23 cellular contexts compared by ENCODE assay signal in genomic region chr20:47758517-47759450, GRCh38. TPM values are rescaled to one million over a fixed set of nuclear protein-coding genes. Genes with fewer than 3 reads are reported as not detected.
DNase-seq lines count a peak whose midpoint lies in the region; ATAC-seq and TF ChIP-seq lines count a peak whose summit lies in the region.
"Had no signal": no experiment of that assay in that cellular context is flagged by ENCODE, and none has a peak within 500 bp of the region (broad histone marks: within the 10 kb centered on the region; RNA-seq: fewer than 3 reads in every experiment).

No MANE protein-coding gene starts in this region.

- peak overlapping the region; percentile 64 for H2AK5ac ChIP-seq in neuronal stem cell (ENCODE audit: low read depth, low read length)

- H2BK12ac ChIP-seq in neuronal stem cell (ENCODE audit: low read length), result no peak overlapping the region

- no peak for TF ChIP-seq CTCF in GM23338 (conservative IDR thresholded peaks at IDR 0.05; ENCODE audit: low read depth in 2 of 2)

- peaks cover 12% of the 10 kb centered on the region for H3K27me3 Mint-ChIP-seq in GM23338 (ENCODE audit: insufficient read depth, low read depth, poor library complexity)

- H3K4me2 ChIP-seq in GM23338, result no peak overlapping the region
- no peak overlapping the region for H3K4me2 ChIP-seq in neuronal stem cell (ENCODE audit: insufficient read depth, low read length, poor library complexity, severe bottlenecking)

- H3K4me1 Mint-ChIP-seq in GM23338, result peaks cover 45% of the 10 kb centered on the region
- H3K4me1 Mint-ChIP-seq: IgD-negative memory B cell had no signal

- WGBS in neuronal stem cell (ENCODE audit: extremely low coverage in 2 of 2, insufficient read length in 2 of 2, insufficient replicate concordance in 1 of 2), 2 donors, result no CpG with 5 or more reads among the region's 21 CpGs

- no peak overlapping the region for H3K4me3 ChIP-seq in GM23338
- no peak overlapping the region for H3K4me3 ChIP-seq in neuronal stem cell (ENCODE audit: low read length in 2 of 2)

- H3K9me3 ChIP-seq in neuronal stem cell (replicated peaks in 1 of 2; ENCODE audit: control insufficient read depth in 2 of 2, insufficient read depth in 1 of 2, low read depth in 1 of 2, low read length in 2 of 2), result no peaks in the 10 kb centered on the region

- H3K36me3 ChIP-seq in GM23338 (ENCODE audit: insufficient read depth), result no peaks in the 10 kb centered on the region
- H3K36me3 ChIP-seq in neuronal stem cell (replicated peaks in 1 of 2; ENCODE audit: control insufficient read depth in 2 of 2, insufficient read depth in 2 of 2, low read length in 2 of 2), result peaks cover 0 to 20% of the 10 kb centered on the region in 2 donors

- no peak overlapping the region for H2BK5ac ChIP-seq in neuronal stem cell (ENCODE audit: low read length)

- H4K20me1 ChIP-seq in GM23338 (replicated peaks; ENCODE audit: insufficient read depth), result no peaks in the 10 kb centered on the region

- peak; percentile 31 for DNase-seq in CD1c-positive myeloid dendritic cell (ENCODE audit: extremely low spot score)
- DNase-seq in GM23338 (ENCODE audit: low spot score), result no peak
- peak; percentile 74 for DNase-seq in RPMI8226
- DNase-seq in neuronal stem cell (ENCODE audit: low spot score), result no peak
- no peak for DNase-seq in activated naive CD4-positive, alpha-beta T cell (lab: John Stamatoyannopoulos, UW)
- DNase-seq: ACHN; AML-193; Calu3; CD4-positive, alpha-beta T cell; DMS53; GOT3; HFFc6; Kasumi-1; MV-4-11; NCI-H1436; NCI-H2081 treated with DMSO at 0.1 percent for 48 hours; NCI-H510A treated with DMSO at 0.1 percent for 48 hours; SHP77 treated with DMSO at 0.1 percent for 48 hours; T-helper 1 cell had no signal

- H2BK15ac ChIP-seq in neuronal stem cell (ENCODE audit: low read length), result no peak overlapping the region

- H3K36me3 Mint-ChIP-seq in GM23338 (ENCODE audit: low read depth), result no peaks in the 10 kb centered on the region

- no peak overlapping the region for H3K14ac ChIP-seq in neuronal stem cell (ENCODE audit: low read length)

- ATAC-seq in GM23338 (peak; percentile 14; the same call in 1 of the 3 replicates), GM18502 (IDR thresholded peaks at IDR 0.05; ENCODE audit: poor library complexity, unreplicated experiment) (no peak), HG03439 (IDR thresholded peaks at IDR 0.05; ENCODE audit: unreplicated experiment) (no peak)
- ATAC-seq: SK-N-SH treated with all-trans-retinoic acid at 6 μM for 48 hours had no signal

- H3K27ac ChIP-seq in GM23338 (ENCODE audit: low read depth), result no peak overlapping the region
- H3K27ac ChIP-seq in neuronal stem cell (replicated peaks; ENCODE audit: low read length), result no peak overlapping the region

- H3K23ac ChIP-seq in neuronal stem cell (ENCODE audit: low read depth, low read length, poor library complexity), result peak overlapping the region; percentile 52

- H4K91ac ChIP-seq in neuronal stem cell (ENCODE audit: low read depth, low read length, poor library complexity), result no peak overlapping the region

- H3K27ac Mint-ChIP-seq in GM23338, result no peak overlapping the region
- H3K27ac Mint-ChIP-seq: CD4-positive, alpha-beta T cell; HFFc6 had no signal

- H4K8ac ChIP-seq in neuronal stem cell (ENCODE audit: low read depth, low read length), result no peak overlapping the region

- peak overlapping the region; percentile 57 for H3K9ac ChIP-seq in neuronal stem cell (ENCODE audit: low read depth, low read length, poor library complexity)

- no peaks in the 10 kb centered on the region for H3K79me1 ChIP-seq in neuronal stem cell (ENCODE audit: low read depth, low read length)

- no peaks in the 10 kb centered on the region for H3K9me2 ChIP-seq in GM23338 (ENCODE audit: insufficient read depth)

- H3K4me3 Mint-ChIP-seq in GM23338, result no peak overlapping the region; the same call in 2 of the 3 replicates
- H3K4me3 Mint-ChIP-seq: CD4-positive, alpha-beta T cell; HFFc6 had no signal

- H3K4ac ChIP-seq in neuronal stem cell (ENCODE audit: low read length), result no peak overlapping the region

- no peaks in the 10 kb centered on the region for H3F3A ChIP-seq in GM23338 (replicated peaks; ENCODE audit: low read depth)

- no peaks in the 10 kb centered on the region for H3K27me3 ChIP-seq in GM23338 (ENCODE audit: insufficient read depth)
- no peaks in the 10 kb centered on the region for H3K27me3 ChIP-seq in neuronal stem cell (ENCODE audit: control insufficient read depth in 3 of 3, insufficient read depth in 3 of 3, low read depth in 1 of 3, low read length in 3 of 3)

- H3K18ac ChIP-seq in neuronal stem cell (ENCODE audit: low read length), result peak overlapping the region; percentile 46

- no peaks in the 10 kb centered on the region for H3K79me2 ChIP-seq in GM23338 (replicated peaks; ENCODE audit: insufficient read depth)

- no peak overlapping the region for H2BK120ac ChIP-seq in neuronal stem cell (ENCODE audit: low read depth, low read length)

- H3K9me3 Mint-ChIP-seq in GM23338, result no peaks in the 10 kb centered on the region
- H3K9me3 Mint-ChIP-seq: CD4-positive, alpha-beta T cell; HFFc6 had no signal

- peaks cover 9% of the 10 kb centered on the region for H3K4me1 ChIP-seq in GM23338 (ENCODE audit: insufficient read depth)
- peaks cover 14 to 16% of the 10 kb centered on the region in 2 donors for H3K4me1 ChIP-seq in neuronal stem cell (ENCODE audit: control insufficient read depth in 2 of 2, insufficient read depth in 1 of 2, low read depth in 1 of 2, low read length in 2 of 2)

- no peak overlapping the region for H2AFZ ChIP-seq in GM23338
- no peak overlapping the region for H2AFZ ChIP-seq in neuronal stem cell (ENCODE audit: low read length)

TF ChIP-seq in GM23338, 12 proteins besides CTCF, POLR2A, EP300 and RAD21 (continues in another document):
- no peak for TF ChIP-seq ZNF114 (CRISPR knock-in tag; IDR thresholded peaks at IDR 0.05)
- TF ChIP-seq ETS1 (IDR thresholded peaks at IDR 0.05), result no peak
- TF ChIP-seq JUNB (IDR thresholded peaks at IDR 0.05; ENCODE audit: unreplicated experiment), result no peak
- no peak for TF ChIP-seq ZNF331 (CRISPR knock-in tag; IDR thresholded peaks at IDR 0.05; ENCODE audit: low read depth)
- TF ChIP-seq EZH2phosphoT487 (IDR thresholded peaks at IDR 0.05; ENCODE audit: unreplicated experiment), result no peak
- TF ChIP-seq EZH2 (IDR thresholded peaks at IDR 0.05; ENCODE audit: low read depth, unreplicated experiment), result no peak
- no peak for TF ChIP-seq REST (IDR thresholded peaks at IDR 0.05; ENCODE audit: unreplicated experiment)
- no peak for TF ChIP-seq CREB1 (CRISPR knock-in tag; IDR thresholded peaks at IDR 0.05; ENCODE audit: low read depth)
- no peak for TF ChIP-seq POLR2AphosphoS5 (IDR thresholded peaks at IDR 0.05; ENCODE audit: low read depth)

RNA-seq across cellular contexts. Expression of gene SULF2, which starts 26.5 kb away (rescaled TPM):
- total RNA-seq in GM23338 (2014; rRNA removed; shearing (Covaris generic)), result 14.0 and 20.7 TPM in 2 replicates
- 9.5 and 10.7 TPM in 2 replicates for polyA plus RNA-seq in GM23338 (2016; fragmentation: Nextera tagmentation; extraction: Ambion mirVana)
- polyA plus RNA-seq in neuronal stem cell (2013, experiment 1 of 2), result 46.1 TPM
- 48.2 TPM for polyA plus RNA-seq in neuronal stem cell (2013, experiment 2 of 2)

Comparison
In these comparisons a context has a peak if more than half of its experiments do, and no peak if none do; other contexts are left out.
1. DNase-seq: peak in CD1c-positive myeloid dendritic cell (single experiment) and RPMI8226 (single experiment); none in GM23338 (single experiment), neuronal stem cell (single experiment) and activated naive CD4-positive, alpha-beta T cell (0 of 4).